ENCODE assay signal across 8 cellular contexts in the genomic region with DNA sequence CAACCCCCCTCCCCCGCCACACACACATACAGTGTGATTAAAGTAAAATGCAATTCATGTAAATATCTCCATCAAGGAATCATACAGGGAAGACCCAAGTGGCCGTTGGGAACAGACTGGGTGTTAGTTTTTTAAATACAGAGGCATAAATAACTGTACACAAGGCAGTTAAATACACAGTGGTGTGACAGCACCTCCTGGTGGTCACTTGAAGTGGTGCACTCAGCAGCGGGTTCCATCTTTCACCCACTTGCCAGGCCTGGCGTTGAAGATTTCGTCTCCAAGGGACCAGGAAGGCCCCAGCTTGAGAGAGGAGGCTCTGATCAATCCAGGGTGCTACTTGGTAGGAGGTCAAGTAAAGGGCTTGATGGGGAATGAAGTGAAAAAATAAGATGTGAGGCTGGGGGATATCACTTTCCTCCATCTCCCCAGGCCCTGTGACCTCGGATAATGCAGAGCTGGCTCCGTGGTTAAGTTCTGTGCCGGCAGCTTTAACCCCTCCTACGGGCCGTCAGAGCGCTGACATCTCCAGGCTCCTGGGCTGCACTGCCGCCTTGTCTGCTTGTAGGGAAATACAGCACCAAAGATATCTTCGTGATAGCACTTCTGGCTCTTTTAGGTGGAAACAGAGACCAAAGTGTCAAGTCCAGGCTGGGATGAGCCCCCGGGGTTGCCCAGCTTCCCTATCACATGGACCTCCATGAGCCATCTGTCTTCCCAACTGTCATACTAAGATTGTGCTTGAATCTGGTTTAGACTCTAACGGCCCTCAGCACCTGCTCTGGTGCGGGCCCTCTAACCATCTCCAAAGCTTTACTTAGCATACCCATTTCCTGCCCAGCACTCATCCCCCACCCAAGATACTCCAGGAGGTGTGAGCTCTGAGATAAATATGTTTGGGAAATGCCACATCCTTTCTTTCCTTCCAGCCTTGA. TPM values are rescaled to one million over a fixed set of nuclear protein-coding genes. Genes with fewer than 3 reads are reported as not detected.
DNase-seq lines count a peak whose midpoint lies in the region; ATAC-seq and TF ChIP-seq lines count a peak whose summit lies in the region.

No MANE protein-coding gene starts in this region.

- CTCF ChIA-PET in CD8-positive, alpha-beta memory T cell (lab: Charles Lee): interaction anchor here (0.9 to 14.0 kb wide), 9 partner anchors 12 to 415 kb away, joined by 3 to 161 read pairs (median 5); no protein-coding TSS in a partner anchor

- intact Hi-C loops in lower leg skin (cut with DNase I; ENCODE audit: low total_unique reads): loop anchor here (5.0 kb wide), 1 partner anchor 49 kb away; no protein-coding TSS in a partner anchor

- TF ChIP-seq POLR2A in lower leg skin (IDR thresholded peaks at IDR 0.05): no peak

- peak in 1 of 3 donors; percentile 74 for TF ChIP-seq CTCF in lower leg skin (IDR thresholded peaks at IDR 0.05)

- H3K9me3 Mint-ChIP-seq in CD8-positive, alpha-beta memory T cell: no peaks in the 10 kb centered on the region

- H3K4me3 Mint-ChIP-seq in CD8-positive, alpha-beta memory T cell: no peak overlapping the region

- peaks cover 5 to 6% (median 6%) of the 10 kb centered on the region in 3 donors for H3K4me1 Mint-ChIP-seq in CD8-positive, alpha-beta memory T cell

- H3K27me3 Mint-ChIP-seq in CD8-positive, alpha-beta memory T cell: peaks cover 0 to 1% of the 10 kb centered on the region in 2 donors

- no peaks in the 10 kb centered on the region for H3K36me3 ChIP-seq in CD8-positive, alpha-beta memory T cell (ENCODE audit: insufficient read depth, low read length)

- no peak overlapping the region for H3K27ac ChIP-seq in CD8-positive, alpha-beta memory T cell (ENCODE audit: low read depth, low read length)

- POLR2A ChIA-PET in CD8-positive, alpha-beta memory T cell (lab: Charles Lee): no interaction called here

- peak overlapping the region in 1 of 8 donors; percentile 70 for H3K27ac Mint-ChIP-seq in CD8-positive, alpha-beta memory T cell

- H3K9me3 ChIP-seq in CD8-positive, alpha-beta memory T cell (ENCODE audit: low read length): no peaks in the 10 kb centered on the region

- peak; percentile 32 to 68 (median 53) for DNase-seq in CD8-positive, alpha-beta memory T cell
- peak; percentile 39 for DNase-seq in central memory CD4-positive, alpha-beta T cell
- peak; percentile 78 to 94 for DNase-seq in lower leg skin (ENCODE audit: low spot score in 2 of 2)
- peak; percentile 53 for DNase-seq in stimulated activated CD8-positive, alpha-beta memory T cell treated with anti-CD3 and anti-CD28 coated beads, Interleukin-15, amount 100 ng/mL, for 1 hour (ENCODE audit: low read depth)

- H3K4me3 ChIP-seq in CD8-positive, alpha-beta memory T cell (ENCODE audit: low read length): no peak overlapping the region
- H3K4me3 ChIP-seq in lower leg skin (ENCODE audit: low read depth, poor library complexity, severe bottlenecking): no peak overlapping the region

- H3K4me1 ChIP-seq in CD8-positive, alpha-beta memory T cell (ENCODE audit: insufficient read depth, low read length): no peaks in the 10 kb centered on the region

- peak; percentile 40 to 56 for ATAC-seq in activated CD4-positive, CD25-positive, alpha-beta regulatory T cell treated with anti-CD3 and anti-CD28 coated beads, Interleukin-2, amount 50 U/mL, for 24 hours
- ATAC-seq in GM21529 (IDR thresholded peaks at IDR 0.05; ENCODE audit: unreplicated experiment): no peak
- no peak for ATAC-seq in HG03135 (IDR thresholded peaks at IDR 0.05; ENCODE audit: unreplicated experiment)

- WGBS in lower leg skin, 2 donors: 50 to 54% methylated on average over 16 of the region's 16 CpGs

- H3K36me3 Mint-ChIP-seq in CD8-positive, alpha-beta memory T cell: peaks cover 0 to 9% (median 4%) of the 10 kb centered on the region in 3 donors

- no peak for TF ChIP-seq EP300 in Ishikawa (IDR thresholded peaks at IDR 0.05; ENCODE audit: borderline replicate concordance)

- peak; percentile 70 for TF ChIP-seq RAD21 in Ishikawa (IDR thresholded peaks at IDR 0.05; ENCODE audit: low read depth)

- no peaks in the 10 kb centered on the region for H3K27me3 ChIP-seq in CD8-positive, alpha-beta memory T cell (ENCODE audit: insufficient read depth, low read length, poor library complexity, severe bottlenecking)

TF ChIP-seq in Ishikawa, 13 proteins besides CTCF, POLR2A, EP300 and RAD21:
- TF ChIP-seq, protein P1, sequence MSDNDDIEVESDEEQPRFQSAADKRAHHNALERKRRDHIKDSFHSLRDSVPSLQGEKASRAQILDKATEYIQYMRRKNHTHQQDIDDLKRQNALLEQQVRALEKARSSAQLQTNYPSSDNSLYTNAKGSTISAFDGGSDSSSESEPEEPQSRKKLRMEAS (IDR thresholded peaks at IDR 0.05): no peak
- TF ChIP-seq CEBPB (IDR thresholded peaks at IDR 0.05) (no peak), CREB1 (IDR thresholded peaks at IDR 0.05; ENCODE audit: low read depth) (no peak), TAF1 (IDR thresholded peaks at IDR 0.05; ENCODE audit: low read depth) (no peak), TEAD4 (IDR thresholded peaks at IDR 0.05) (no peak), EGR1 (IDR thresholded peaks at IDR 0.05) (no peak), ZBTB7A (IDR thresholded peaks at IDR 0.05; ENCODE audit: low read depth) (no peak)
- TF ChIP-seq, protein P2, sequence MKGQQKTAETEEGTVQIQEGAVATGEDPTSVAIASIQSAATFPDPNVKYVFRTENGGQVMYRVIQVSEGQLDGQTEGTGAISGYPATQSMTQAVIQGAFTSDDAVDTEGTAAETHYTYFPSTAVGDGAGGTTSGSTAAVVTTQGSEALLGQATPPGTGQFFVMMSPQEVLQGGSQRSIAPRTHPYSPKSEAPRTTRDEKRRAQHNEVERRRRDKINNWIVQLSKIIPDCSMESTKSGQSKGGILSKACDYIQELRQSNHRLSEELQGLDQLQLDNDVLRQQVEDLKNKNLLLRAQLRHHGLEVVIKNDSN (IDR thresholded peaks at IDR 0.05): no peak
TF ChIP-seq in Ishikawa: peak in this region for 0.

RNA-seq across cellular contexts. Expression of a gene that starts 20.7 kb away (rescaled TPM):
- 1 to 10 TPM; 9.8 to 9.9 TPM for total RNA-seq in CD8-positive, alpha-beta memory T cell
- polyA plus RNA-seq in CD8-positive, alpha-beta memory T cell: 9.3 TPM
- total RNA-seq in lower leg skin: 10 to 100 TPM in 2 of 4 donors, 1 to 10 TPM in 2; 3.4 to 15.5 (median 9.5) TPM

Comparison
In these comparisons a context has a peak if more than half of its experiments do, and no peak if none do; other contexts are left out.
1. ATAC-seq: peak in activated CD4-positive, CD25-positive, alpha-beta regulatory T cell treated with anti-CD3 and anti-CD28 coated beads, Interleukin-2, amount 50 U/mL, for 24 hours (2 of 2); none in GM21529 (single experiment) and HG03135 (single experiment).
2. Peak in every context shown above with its lines, with median percentiles within 50 percentile points of each other: DNase-seq.